ENCODE assay signal across 31 cellular contexts in the genomic region with DNA sequence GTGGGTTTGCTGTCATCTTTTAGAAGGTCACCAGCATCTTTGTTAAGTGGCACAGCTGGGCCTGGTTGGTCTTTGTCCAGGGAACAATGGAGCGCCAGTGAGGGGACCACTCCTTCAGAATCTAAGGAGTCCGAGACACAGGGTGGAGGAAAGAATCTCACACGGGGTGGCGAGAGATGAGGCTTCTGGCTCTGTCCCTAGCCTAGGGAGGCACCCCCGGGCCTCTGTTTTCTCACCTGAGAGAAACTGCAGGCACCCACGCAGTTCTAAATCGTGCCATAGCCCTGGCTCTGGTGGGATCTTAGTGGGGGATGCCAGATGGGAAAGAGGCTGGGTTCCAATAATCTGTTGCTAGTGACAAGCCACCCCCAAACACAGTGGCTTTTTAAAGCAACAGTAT.
"Had no signal": no experiment of that assay in that cellular context is flagged by ENCODE, and none has a peak within 500 bp of the region (broad histone marks: within the 10 kb centered on the region; RNA-seq: fewer than 3 reads in every experiment).

No MANE protein-coding gene starts in this region.

- DNase-seq: Karpas-422, Kasumi-1, MG63, MM.1S, MV-4-11, NCI-H1048, NCI-H1105, NCI-H1105 treated with DMSO at 0.1 percent for 48 hours, NCI-H1417, NCI-H1417 treated with DMSO at 0.1 percent for 48 hours, NCI-H1436, NCI-H1436 treated with DMSO at 0.1 percent for 48 hours, NCI-H1694, NCI-H1694 treated with DMSO at 0.1 percent for 48 hours, NCI-H187, NCI-H187 treated with DMSO at 0.1 percent for 48 hours, NCI-H1930, NCI-H2029, NCI-H2029 treated with DMSO at 0.1 percent for 48 hours, NCI-H2081, NCI-H2081 treated with DMSO at 0.1 percent for 48 hours, NCI-H2107, NCI-H2171, NCI-H2171 treated with DMSO at 0.1 percent for 48 hours, NCI-H2227 treated with DMSO at 0.1 percent for 48 hours, NCI-H226, NCI-H446, NCI-H446 treated with DMSO at 0.1 percent for 48 hours, NCI-H510A, NCI-H510A treated with DMSO at 0.1 percent for 48 hours, NCI-H524 had no signal
